ENCODE assay signal across 8 cellular contexts in the genomic region with DNA sequence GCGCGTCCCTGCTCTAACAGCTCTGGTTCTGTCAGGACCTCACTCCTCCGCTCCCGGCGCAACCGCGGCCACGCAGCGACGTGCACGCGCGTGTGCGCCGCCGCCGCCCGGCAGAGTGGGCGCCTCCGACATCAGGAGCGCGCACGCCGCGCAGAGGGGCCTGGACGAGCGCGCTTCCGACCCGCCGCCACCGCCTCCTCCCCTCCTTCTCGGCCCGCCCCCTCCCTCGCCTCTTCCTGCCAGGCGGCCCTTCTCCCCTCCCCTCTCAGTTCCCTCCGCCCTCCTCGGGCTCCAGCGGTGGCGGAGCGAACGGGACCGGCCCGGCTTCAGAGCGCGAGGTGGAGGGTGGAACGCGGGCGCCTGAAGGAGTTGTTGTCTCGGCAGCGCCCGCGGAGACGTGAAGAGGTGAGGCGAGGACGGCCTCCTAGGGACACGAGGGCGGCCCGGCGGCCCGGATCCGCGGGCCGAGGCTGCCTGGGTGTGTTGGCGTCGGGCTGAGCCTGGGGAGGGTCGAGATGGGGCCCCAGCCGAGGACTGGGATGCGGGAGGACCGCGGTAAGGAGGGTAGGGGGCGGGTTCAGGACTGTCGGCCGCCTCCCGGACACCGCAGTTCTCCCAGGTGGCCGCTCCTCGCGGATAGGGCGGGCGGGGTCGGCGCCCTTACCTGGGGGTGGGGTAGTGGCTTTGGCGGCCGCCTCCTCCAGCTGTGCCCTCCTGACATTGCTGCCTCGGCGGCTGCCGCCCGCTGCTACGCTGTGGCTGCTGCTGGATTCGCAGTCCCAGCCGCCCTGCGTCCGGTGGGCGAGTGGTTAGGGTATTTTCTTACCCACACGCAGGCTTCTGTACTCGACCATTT. TPM values are rescaled to one million over a fixed set of nuclear protein-coding genes. Genes with fewer than 3 reads are reported as not detected.
DNase-seq lines count a peak whose midpoint lies in the region; ATAC-seq and TF ChIP-seq lines count a peak whose summit lies in the region.

A gene (plus strand): TSS at position 268 of the 856 bp plus-strand sequence.

- H3K4me1 Mint-ChIP-seq in T-helper 1 cell treated with Interleukin-12 subunit alpha and Interleukin-12 subunit beta and Interleukin-4 antibody, amounts not matched to agents 30 μg/mL and 1 μg/mL, for 36 hours (ENCODE audit: low read depth): peaks cover 47% of the 10 kb centered on the region

- no peaks in the 10 kb centered on the region for H3K27me3 Mint-ChIP-seq in T-helper 1 cell treated with Interleukin-12 subunit alpha and Interleukin-12 subunit beta and Interleukin-4 antibody, amounts not matched to agents 30 μg/mL and 1 μg/mL, for 36 hours (ENCODE audit: low read depth)

- TF ChIP-seq POLR2A in upper lobe of left lung (IDR thresholded peaks at IDR 0.05): peak in 2 of 4 donors; percentile 80 to 90

- H3K9me3 ChIP-seq in upper lobe of left lung: no peaks in the 10 kb centered on the region

- H3K4me3 ChIP-seq in upper lobe of left lung: peak within 1 kb of the TSS; percentile 70 to 96 (median 75)

- H3K27me3 ChIP-seq in upper lobe of left lung: no peaks in the 10 kb centered on the region

- ATAC-seq in HG02884 (IDR thresholded peaks at IDR 0.05; ENCODE audit: unreplicated experiment) (peak; percentile 54), left cardiac atrium (peak; percentile 97 to 99), upper lobe of left lung (ENCODE audit: low FRiP score in 2 of 2) (peak; percentile 99)

- TF ChIP-seq EP300 in upper lobe of left lung (IDR thresholded peaks at IDR 0.05): no peak

- H3K36me3 ChIP-seq in upper lobe of left lung: no peaks in the 10 kb centered on the region

- TF ChIP-seq CTCF in GM13977 (IDR thresholded peaks at IDR 0.05; ENCODE audit: extremely low read depth, insufficient read depth, missing control alignments): no peak
- TF ChIP-seq CTCF in upper lobe of left lung (IDR thresholded peaks at IDR 0.05): peak in 2 of 6 experiments; percentile 5 to 14

- H3K4me3 Mint-ChIP-seq in T-helper 1 cell treated with Interleukin-12 subunit alpha and Interleukin-12 subunit beta and Interleukin-4 antibody, amounts not matched to agents 30 μg/mL and 1 μg/mL, for 36 hours: peak within 1 kb of the TSS; percentile 96

- peaks cover 7 to 15% (median 11%) of the 10 kb centered on the region in 4 donors for H3K4me1 ChIP-seq in upper lobe of left lung

- 0% methylated on average over 1 to 28 of the region's 97 CpGs for whole genome bisulfite sequencing in upper lobe of left lung, 2 donors

- H3K36me3 Mint-ChIP-seq in T-helper 1 cell treated with Interleukin-12 subunit alpha and Interleukin-12 subunit beta and Interleukin-4 antibody, amounts not matched to agents 30 μg/mL and 1 μg/mL, for 36 hours (ENCODE audit: low read depth): peaks cover 4% of the 10 kb centered on the region

- peak within 1 kb of the TSS; percentile 97 for H3K27ac Mint-ChIP-seq in T-helper 1 cell treated with Interleukin-12 subunit alpha and Interleukin-12 subunit beta and Interleukin-4 antibody, amounts not matched to agents 30 μg/mL and 1 μg/mL, for 36 hours

- intact Hi-C loops in left cardiac atrium (cut with DNase I): loop anchor here in 1 of 2 donors (5.0 kb wide), 3 partner anchors 42 to 137 kb away; a partner anchor contains a TSS
- intact Hi-C loops in posterior vena cava (cut with DNase I): no loop called here

- DNase-seq in GM13977 (ENCODE audit: low spot score) (peak; percentile 91), NCI-H1694 (lab: John Stamatoyannopoulos, UW) (peak; percentile 87), amniotic stem cell (lab: John Stamatoyannopoulos, UW) (peak; percentile 91), left cardiac atrium (peak; percentile 95), posterior vena cava (ENCODE audit: low spot score) (peak; percentile 98), upper lobe of left lung (peak; percentile 94 to 98)

- in situ Hi-C loops in GM13977 (cut with MboI; ENCODE audit: low pct_unique_long_range_greater_than_20kb, low sequenced_read_pairs, unreplicated experiment): no loop called here

- H3K9me3 Mint-ChIP-seq in T-helper 1 cell treated with Interleukin-12 subunit alpha and Interleukin-12 subunit beta and Interleukin-4 antibody, amounts not matched to agents 30 μg/mL and 1 μg/mL, for 36 hours: no peaks in the 10 kb centered on the region

- H3K27ac ChIP-seq in upper lobe of left lung: peak within 1 kb of the TSS; percentile 85 to 97 (median 88)

RNA-seq across cellular contexts. Expression of the gene that starts here (rescaled TPM):
- 100 to 1,000 TPM; 134 to 145 TPM for total RNA-seq in left cardiac atrium
- 10 to 100 TPM; 32.9 to 41.4 TPM for total RNA-seq in posterior vena cava
- total RNA-seq in upper lobe of left lung: 100 to 1,000 TPM in 2 of 6 donors, 10 to 100 TPM in 4; 41.3 to 229 (median 85.3) TPM

Comparison
In these comparisons a context has a peak if more than half of its experiments do, and no peak if none do; other contexts are left out.
1. Peak in every context shown above with its lines: DNase-seq, ATAC-seq, H3K4me3 ChIP-seq and H3K27ac ChIP-seq.